ENCODE assay signal across 24 cellular contexts in the genomic region with DNA sequence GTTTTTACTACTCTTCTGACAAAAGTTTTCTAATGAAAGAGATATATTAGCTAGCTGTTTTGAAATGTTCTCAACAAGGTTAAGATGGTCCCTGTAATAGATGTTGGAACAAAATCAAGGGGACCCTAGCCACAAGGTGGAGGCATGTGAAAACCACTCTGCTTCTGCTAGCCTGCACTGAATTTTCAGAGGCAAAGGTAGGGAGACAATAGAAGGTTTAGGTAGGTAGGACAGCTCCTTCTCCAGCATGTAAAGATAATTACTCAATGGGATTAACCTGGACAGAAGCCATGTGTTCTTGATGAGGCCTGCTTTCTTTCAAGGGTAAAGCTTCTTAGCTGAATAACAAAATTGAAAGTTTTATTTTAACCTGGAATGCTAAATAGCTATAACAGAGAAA.
"Had no signal": no experiment of that assay in that cellular context is flagged by ENCODE, and none has a peak within 500 bp of the region (broad histone marks: within the 10 kb centered on the region; RNA-seq: fewer than 3 reads in every experiment).

No MANE protein-coding gene starts in this region.

- H3K27ac Mint-ChIP-seq: immature natural killer cell; naive thymus-derived CD8-positive, alpha-beta T cell; stimulated activated effector memory CD8-positive, alpha-beta T cell treated with anti-CD3 and anti-CD28 coated beads, Interleukin-12 subunit alpha, Interleukin-12 subunit beta, amount 100 ng/mL, for 72 hours; type B pancreatic cell had no signal

- H3K36me3 ChIP-seq: esophagus squamous epithelium, gastroesophageal sphincter, neutrophil, right lobe of liver, suprapubic skin, thyroid gland had no signal

- ATAC-seq: gastroesophageal sphincter; left cardiac atrium; left ventricle myocardium superior; mucosa of descending colon; naive thymus-derived CD8-positive, alpha-beta T cell; psoas muscle; right lobe of liver; stimulated activated effector memory CD8-positive, alpha-beta T cell treated with anti-CD3 and anti-CD28 coated beads, Interleukin-12 subunit alpha, Interleukin-12 subunit beta, amount 100 ng/mL, for 72 hours; stimulated activated naive CD8-positive, alpha-beta T cell treated with anti-CD3 and anti-CD28 coated beads, Interleukin-15, Interleukin-2, amounts not matched to agents 100 U/mL and 50 U/mL, for 24 hours had no signal

- H3K4me3 Mint-ChIP-seq: immature natural killer cell; naive thymus-derived CD8-positive, alpha-beta T cell; stimulated activated effector memory CD8-positive, alpha-beta T cell treated with anti-CD3 and anti-CD28 coated beads, Interleukin-12 subunit alpha, Interleukin-12 subunit beta, amount 100 ng/mL, for 72 hours; type B pancreatic cell had no signal

- H3K27ac ChIP-seq: dorsolateral prefrontal cortex, epithelial cell of prostate, esophagus squamous epithelium, gastroesophageal sphincter, neutrophil, psoas muscle, right lobe of liver, suprapubic skin, thyroid gland had no signal

- H3K4me1 ChIP-seq: gastroesophageal sphincter, psoas muscle, right lobe of liver, suprapubic skin, thyroid gland had no signal

- H3K4me1 Mint-ChIP-seq: immature natural killer cell; naive thymus-derived CD8-positive, alpha-beta T cell; stimulated activated effector memory CD8-positive, alpha-beta T cell treated with anti-CD3 and anti-CD28 coated beads, Interleukin-12 subunit alpha, Interleukin-12 subunit beta, amount 100 ng/mL, for 72 hours had no signal

- DNase-seq: cortex of kidney; dorsolateral prefrontal cortex; effector CD8-positive, alpha-beta T cell; esophagus squamous epithelium; glutamatergic neuron; immature natural killer cell; left cardiac atrium; left ventricle myocardium superior; mucosa of descending colon; naive thymus-derived CD8-positive, alpha-beta T cell; psoas muscle; retina; right lobe of liver; stimulated activated CD4-positive, alpha-beta T cell treated with anti-CD3 and anti-CD28 coated beads, Interleukin-4, amount 100 ng/mL, for 1 hour; stimulated activated CD8-positive, alpha-beta memory T cell treated with anti-CD3 and anti-CD28 coated beads, Interleukin-4, amount 100 ng/mL, for 48 hours; stimulated activated naive CD8-positive, alpha-beta T cell treated with anti-CD3 and anti-CD28 coated beads, Interleukin-15, Interleukin-2, amounts not matched to agents 100 U/mL and 50 U/mL, for 24 hours; thyroid gland had no signal

- H3K36me3 Mint-ChIP-seq: immature natural killer cell; naive thymus-derived CD8-positive, alpha-beta T cell; stimulated activated effector memory CD8-positive, alpha-beta T cell treated with anti-CD3 and anti-CD28 coated beads, Interleukin-12 subunit alpha, Interleukin-12 subunit beta, amount 100 ng/mL, for 72 hours had no signal

- H3K27me3 Mint-ChIP-seq: type B pancreatic cell had no signal

- H3K4me3 ChIP-seq: dorsolateral prefrontal cortex, esophagus squamous epithelium, gastroesophageal sphincter, lung, mucosa of descending colon, psoas muscle, right lobe of liver, suprapubic skin, thyroid gland had no signal

- H3K27me3 ChIP-seq: dorsolateral prefrontal cortex, esophagus squamous epithelium, gastroesophageal sphincter, neutrophil, right lobe of liver, suprapubic skin, thyroid gland had no signal

- H3K9me3 ChIP-seq: esophagus squamous epithelium, gastroesophageal sphincter, mucosa of descending colon, neutrophil, psoas muscle, right lobe of liver, suprapubic skin, thyroid gland had no signal
